Comparison of ENCODE assay signal across 8 cellular contexts in the genomic region with DNA sequence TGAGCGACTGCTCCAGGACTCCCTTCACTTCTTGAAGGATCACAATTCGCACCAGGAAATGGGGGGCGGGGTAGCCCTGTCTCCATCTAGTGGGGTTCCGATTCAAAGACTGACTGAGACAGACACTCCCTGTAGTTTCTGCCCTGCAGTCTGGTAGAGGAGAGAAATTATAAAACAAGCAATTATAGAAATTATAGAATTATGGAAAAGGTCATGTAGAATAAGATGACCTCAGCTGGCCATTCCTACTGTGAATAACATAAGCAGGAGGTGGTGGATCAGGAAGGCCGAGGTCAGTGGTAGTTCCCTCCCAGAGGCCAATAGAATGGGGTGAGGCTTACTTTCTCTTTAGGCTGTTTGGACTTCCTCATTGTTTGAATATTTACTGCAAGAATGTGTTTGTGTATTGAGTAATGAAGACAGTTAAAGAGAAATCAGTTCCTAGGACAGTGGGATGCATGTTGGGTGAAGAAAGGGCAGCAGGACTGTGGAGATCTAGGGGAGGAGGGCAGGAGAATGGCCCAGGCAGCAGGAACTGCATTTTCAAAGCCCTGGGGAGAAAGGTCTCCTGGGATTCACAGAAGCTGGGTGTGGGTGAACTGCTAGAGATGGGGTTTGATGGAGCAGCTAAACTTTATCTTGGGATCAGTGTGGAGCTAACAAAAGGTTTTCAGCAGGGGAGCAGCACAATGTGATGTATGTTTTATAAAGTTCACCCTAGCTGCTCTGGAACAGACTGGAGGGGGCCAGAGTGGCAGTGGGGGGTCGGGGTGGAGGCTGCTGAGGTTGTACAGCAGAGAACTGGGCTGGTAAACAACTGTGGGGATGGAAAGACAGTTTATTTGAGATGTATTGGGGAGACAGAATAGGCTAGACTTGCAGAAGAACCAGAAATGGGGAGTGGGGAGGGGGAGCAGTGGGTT. TPM values are rescaled to one million over a fixed set of nuclear protein-coding genes. Genes with fewer than 3 reads are reported as not detected.
DNase-seq lines count a peak whose midpoint lies in the region; ATAC-seq and TF ChIP-seq lines count a peak whose summit lies in the region.

No MANE protein-coding gene starts in this region.

- H3K4me1 Mint-ChIP-seq in activated CD8-positive, alpha-beta memory T cell treated with anti-CD3 and anti-CD28 coated beads, Interleukin-2, amount 10 ng/mL, durations not matched to agents 7 days and 5 days: peaks cover 27% of the 10 kb centered on the region

- H3K9me3 Mint-ChIP-seq in activated CD8-positive, alpha-beta memory T cell treated with anti-CD3 and anti-CD28 coated beads, Interleukin-2, amount 10 ng/mL, durations not matched to agents 7 days and 5 days (ENCODE audit: low read depth): peaks cover 15% of the 10 kb centered on the region

- H3K9me3 ChIP-seq in Peyer's patch: peaks cover 0 to 18% (median 0%) of the 10 kb centered on the region in 4 donors
- peaks cover 15% of the 10 kb centered on the region for H3K9me3 ChIP-seq in WERI-Rb-1 (ENCODE audit: severe bottlenecking)

- H3K27me3 ChIP-seq in Peyer's patch (no peaks in the 10 kb centered on the region), dorsolateral prefrontal cortex (no peaks in the 10 kb centered on the region), WERI-Rb-1 (ENCODE audit: insufficient read depth, low read depth, severe bottlenecking) (no peaks in the 10 kb centered on the region)

- H3K36me3 ChIP-seq in Peyer's patch (no peaks in the 10 kb centered on the region), WERI-Rb-1 (no peaks in the 10 kb centered on the region)

- peak overlapping the region; percentile 2 to 61 (median 57) for H3K4me3 ChIP-seq in Peyer's patch
- H3K4me3 ChIP-seq in dorsolateral prefrontal cortex: peak overlapping the region in 5 of 59 donors; percentile 4 to 75 (median 13)
- no peak overlapping the region for H3K4me3 ChIP-seq in WERI-Rb-1 (ENCODE audit: low read depth, low read length)

- TF ChIP-seq CTCF in Peyer's patch (IDR thresholded peaks at IDR 0.05) (no peak), dorsolateral prefrontal cortex (IDR thresholded peaks at IDR 0.05 in 54 of 56, conservative IDR thresholded peaks at IDR 0.05 in 2 of 56; ENCODE audit: low read depth in 1 of 56, partially characterized antibody in 56 of 56) (no peak), WERI-Rb-1 (IDR thresholded peaks at IDR 0.05; ENCODE audit: low read depth, low read length) (no peak)

- CTCF ChIA-PET in activated CD8-positive, alpha-beta memory T cell treated with anti-CD3 and anti-CD28 coated beads, Interleukin-2, amount 10 ng/mL, durations not matched to agents 7 days and 5 days (lab: Charles Lee): interaction anchor here (0.5 to 1.8 kb wide), 3 partner anchors 12 to 20 kb away, joined by 3 to 9 read pairs (median 7); a partner anchor contains a TSS

- peak in 1 of 2 donors; percentile 34 for TF ChIP-seq POLR2A in Peyer's patch (IDR thresholded peaks at IDR 0.05)

- peaks cover 0 to 22% (median 14%) of the 10 kb centered on the region in 4 donors for H3K4me1 ChIP-seq in Peyer's patch

- peaks cover 24% of the 10 kb centered on the region for H3K36me3 Mint-ChIP-seq in activated CD8-positive, alpha-beta memory T cell treated with anti-CD3 and anti-CD28 coated beads, Interleukin-2, amount 10 ng/mL, durations not matched to agents 7 days and 5 days

- intact Hi-C loops in dorsolateral prefrontal cortex (cut with DNase I): loop anchor here (2.0 to 10.0 kb wide), 7 partner anchors 62 to 628 kb away; a partner anchor contains a TSS

- ATAC-seq in activated CD8-positive, alpha-beta memory T cell treated with anti-CD3 and anti-CD28 coated beads, Interleukin-2, amount 10 ng/mL, durations not matched to agents 7 days and 5 days: no peak

- peak overlapping the region; percentile 49 for H3K27ac Mint-ChIP-seq in activated CD8-positive, alpha-beta memory T cell treated with anti-CD3 and anti-CD28 coated beads, Interleukin-2, amount 10 ng/mL, durations not matched to agents 7 days and 5 days

- DNase-seq in activated CD8-positive, alpha-beta memory T cell treated with anti-CD3 and anti-CD28 coated beads, Interleukin-2, amount 10 ng/mL, durations not matched to agents 7 days and 5 days: no peak
- DNase-seq in activated CD8-positive, alpha-beta memory T cell treated with anti-CD3 and anti-CD28 coated beads, Interleukin-2, amount 50 U/mL, for 4 hours: no peak
- peak; percentile 61 to 78 (median 62) for DNase-seq in Peyer's patch
- DNase-seq in dorsolateral prefrontal cortex: no peak
- DNase-seq in myocyte (ENCODE audit: low read depth): peak; percentile 49
- DNase-seq in globus pallidus (ENCODE audit: low spot score): no peak
- no peak for DNase-seq in WERI-Rb-1
- DNase-seq in RPMI8226: no peak

- peak overlapping the region; percentile 42 for H3K4me3 Mint-ChIP-seq in activated CD8-positive, alpha-beta memory T cell treated with anti-CD3 and anti-CD28 coated beads, Interleukin-2, amount 10 ng/mL, durations not matched to agents 7 days and 5 days

- no peaks in the 10 kb centered on the region for H3K27me3 Mint-ChIP-seq in activated CD8-positive, alpha-beta memory T cell treated with anti-CD3 and anti-CD28 coated beads, Interleukin-2, amount 10 ng/mL, durations not matched to agents 7 days and 5 days

- H3K27ac ChIP-seq in Peyer's patch: peak overlapping the region; percentile 92 to 100 (median 94)
- H3K27ac ChIP-seq in dorsolateral prefrontal cortex: peak overlapping the region in 54 of 59 donors; percentile 0 to 99 (median 97)
- no peak overlapping the region for H3K27ac ChIP-seq in WERI-Rb-1

RNA-seq across cellular contexts. Expression of a gene that starts 2.1 kb away (rescaled TPM):
- 1 to 10 TPM; 6.5 to 7.4 TPM for total RNA-seq in activated CD8-positive, alpha-beta memory T cell treated with anti-CD3 and anti-CD28 coated beads, Interleukin-2, amount 10 ng/mL, durations not matched to agents 7 days and 5 days
- total RNA-seq in Peyer's patch (10 to 100 TPM in 1 of 4 donors, 1 to 10 TPM in 3; 2.5 to 13.5 (median 3.6) TPM), dorsolateral prefrontal cortex (10 to 100 TPM in 10 of 120 experiments, 1 to 10 TPM in 110; 4.5 to 12.8 (median 7.9) TPM), myocyte (1.8 and 2.0 TPM in 2 replicates)
- 2.4 TPM for polyA plus RNA-seq in myocyte (2012)

RNA-seq across cellular contexts. Expression of a gene that starts 13.8 kb away (rescaled TPM):
- 10 to 100 TPM; 11.9 to 15.6 TPM for total RNA-seq in activated CD8-positive, alpha-beta memory T cell treated with anti-CD3 and anti-CD28 coated beads, Interleukin-2, amount 10 ng/mL, durations not matched to agents 7 days and 5 days
- total RNA-seq in Peyer's patch (10 to 100 TPM in 2 of 4 donors, 1 to 10 TPM in 1, under 1 TPM in 1; 0.83 to 15.3 (median 8.1) TPM), dorsolateral prefrontal cortex (10 to 100 TPM in 110 of 120 experiments, 1 to 10 TPM in 10; 7.0 to 18.9 (median 12.7) TPM), myocyte (4.8 and 6.4 TPM in 2 replicates)
- 8.6 TPM for polyA plus RNA-seq in myocyte (2012)

RNA-seq across cellular contexts. Expression of a gene that starts 47.7 kb away (rescaled TPM):
- total RNA-seq in activated CD8-positive, alpha-beta memory T cell treated with anti-CD3 and anti-CD28 coated beads, Interleukin-2, amount 10 ng/mL, durations not matched to agents 7 days and 5 days: 100 to 1,000 TPM in 1 of 2 experiments, 10 to 100 TPM in 1; 87.7 to 100 TPM
- total RNA-seq in Peyer's patch (10 to 100 TPM in 1 of 4 donors, 1 to 10 TPM in 3; 2.1 to 32.2 (median 4.9) TPM), dorsolateral prefrontal cortex (10 to 100 TPM in 17 of 120 experiments, 1 to 10 TPM in 103; 5.2 to 12.7 (median 8.2) TPM), myocyte (4.3 and 6.0 TPM in 2 replicates)
- polyA plus RNA-seq in myocyte (2012): 3.8 TPM

RNA-seq across cellular contexts. Expression of a gene that starts 59.7 kb away (rescaled TPM):
- 10 to 100 TPM; 28.3 to 34.0 TPM for total RNA-seq in activated CD8-positive, alpha-beta memory T cell treated with anti-CD3 and anti-CD28 coated beads, Interleukin-2, amount 10 ng/mL, durations not matched to agents 7 days and 5 days
- 100 to 1,000 TPM in 3 of 4 donors, 10 to 100 TPM in 1; 77.1 to 146 (median 110) TPM for total RNA-seq in Peyer's patch
- 100 to 1,000 TPM in 2 of 120 experiments, 10 to 100 TPM in 118; 40.0 to 107 (median 69.5) TPM for total RNA-seq in dorsolateral prefrontal cortex
- 186 and 221 TPM in 2 replicates for total RNA-seq in myocyte
- 62.3 TPM for polyA plus RNA-seq in myocyte (2012)

Comparison
In these comparisons a context has a peak if more than half of its experiments do, and no peak if none do; other contexts are left out.
1. DNase-seq: peak in Peyer's patch (3 of 3) and myocyte (single experiment); none in activated CD8-positive, alpha-beta memory T cell treated with anti-CD3 and anti-CD28 coated beads, Interleukin-2, amount 10 ng/mL, durations not matched to agents 7 days and 5 days (single experiment), activated CD8-positive, alpha-beta memory T cell treated with anti-CD3 and anti-CD28 coated beads, Interleukin-2, amount 50 U/mL, for 4 hours (single experiment), dorsolateral prefrontal cortex (0 of 10), globus pallidus (single experiment), WERI-Rb-1 (single experiment) and RPMI8226 (single experiment).